16 cellular contexts compared by ENCODE assay signal in the genomic region with DNA sequence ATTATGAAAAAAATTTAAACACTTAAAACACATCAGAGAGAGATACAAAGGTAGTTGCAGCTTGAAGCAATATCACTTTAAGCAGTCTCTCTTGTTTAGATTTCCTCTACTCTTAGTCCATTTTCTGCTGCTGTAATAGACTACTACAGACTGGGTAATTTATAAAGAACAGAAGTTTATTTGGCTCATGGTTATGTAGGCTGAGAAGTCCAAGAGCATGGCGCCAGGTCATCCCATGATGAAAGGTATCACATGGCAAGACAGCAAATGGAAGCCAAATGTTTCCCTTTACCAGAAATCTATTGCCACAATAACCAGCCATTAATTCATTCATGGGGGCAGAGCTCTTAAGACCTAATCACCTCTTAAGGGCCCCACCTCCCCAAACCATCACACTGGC.
A peak's percentile ranks its signal among the peaks of the same experiment; 100 is the strongest.
DNase-seq lines count a peak whose midpoint lies in the region; ATAC-seq and TF ChIP-seq lines count a peak whose summit lies in the region.
"Had no signal": no experiment of that assay in that cellular context is flagged by ENCODE, and none has a peak within 500 bp of the region (broad histone marks: within the 10 kb centered on the region; RNA-seq: fewer than 3 reads in every experiment).

No MANE protein-coding gene starts in this region.

- DNase-seq in Right ventricle myocardium inferior (ENCODE audit: missing footprints) (no peak), cardiac septum (ENCODE audit: low spot score) (no peak), Karpas-422 (no peak), left lung (no peak), glomerular visceral epithelial cell (ENCODE audit: extremely low spot score) (no peak), occipital lobe (lab: John Stamatoyannopoulos, UW) (no peak), D341Med (ENCODE audit: low spot score) (no peak)
- DNase-seq: ACHN; CD4-positive, CD25-positive, alpha-beta regulatory T cell; DMS 273 treated with DMSO at 0.1 percent for 48 hours; H7 had no signal

- no peaks in the 10 kb centered on the region for H3K9me2 ChIP-seq in Karpas-422 (replicated peaks; ENCODE audit: insufficient read depth, low read length)

- H3K27me3 ChIP-seq in Karpas-422 (ENCODE audit: low read length), result no peaks in the 10 kb centered on the region
- no peaks in the 10 kb centered on the region for H3K27me3 ChIP-seq in left lung
- H3K27me3 ChIP-seq: BLaER1 treated with 17β-estradiol and CSF1 and Interleukin-3, amounts not matched to agents 10 nM and 100 nM had no signal

- TF ChIP-seq CTCF in VCaP (conservative IDR thresholded peaks at IDR 0.05) (no peak), left lung (IDR thresholded peaks at IDR 0.05) (no peak)

- no peaks in the 10 kb centered on the region for H3K9me3 ChIP-seq in Karpas-422 (ENCODE audit: low read length)
- no peaks in the 10 kb centered on the region for H3K9me3 ChIP-seq in left lung

- H3K27ac ChIP-seq in Karpas-422 (ENCODE audit: low read length), result no peak overlapping the region
- peak overlapping the region; percentile 18; the same call in 1 of the 2 replicates for H3K27ac ChIP-seq in VCaP
- H3K27ac ChIP-seq in left lung, result no peak overlapping the region
- H3K27ac ChIP-seq: BLaER1 treated with 17β-estradiol and CSF1 and Interleukin-3, amounts not matched to agents 10 nM and 100 nM; HL-60 had no signal

- H3K4me3 ChIP-seq in Karpas-422 (ENCODE audit: low read length) (no peak overlapping the region), left lung (no peak overlapping the region)
- H3K4me3 ChIP-seq: BLaER1 treated with 17β-estradiol and CSF1 and Interleukin-3, amounts not matched to agents 10 nM and 100 nM; GM12878; GM23338 had no signal

- no peak overlapping the region for H3K9ac ChIP-seq in Karpas-422 (ENCODE audit: low read length)
- H3K9ac ChIP-seq: BLaER1 treated with 17β-estradiol and CSF1 and Interleukin-3, amounts not matched to agents 10 nM and 100 nM had no signal

- intact Hi-C loops in Right ventricle myocardium inferior (cut with DNase I) (no loop called here), cardiac septum (cut with DNase I) (no loop called here), left lung (cut with DNase I) (no loop called here)

- no peaks in the 10 kb centered on the region for H3K79me2 ChIP-seq in Karpas-422 (ENCODE audit: low read length)

- peak overlapping the region; percentile 3 for H2AFZ ChIP-seq in Karpas-422 (ENCODE audit: low read length)
- H2AFZ ChIP-seq: GM23338 had no signal

- H3K36me3 ChIP-seq in Karpas-422 (ENCODE audit: insufficient read depth, low read length), result no peaks in the 10 kb centered on the region; the same call in 1 of the 2 replicates
- no peaks in the 10 kb centered on the region for H3K36me3 ChIP-seq in left lung
- H3K36me3 ChIP-seq: BLaER1 treated with 17β-estradiol and CSF1 and Interleukin-3, amounts not matched to agents 10 nM and 100 nM had no signal

- no peaks in the 10 kb centered on the region for H4K20me1 ChIP-seq in Karpas-422 (ENCODE audit: insufficient read depth, low read depth, low read length)
- H4K20me1 ChIP-seq: BLaER1 treated with 17β-estradiol and CSF1 and Interleukin-3, amounts not matched to agents 10 nM and 100 nM had no signal

- ATAC-seq in Right ventricle myocardium inferior, result peak; percentile 42
- peak; percentile 47 for ATAC-seq in left lung
- ATAC-seq: GM12878, GM23338 had no signal

- H3K4me2 ChIP-seq in Karpas-422 (ENCODE audit: low read depth, low read length, poor library complexity, severe bottlenecking), result no peak overlapping the region
- H3K4me2 ChIP-seq: BLaER1 treated with 17β-estradiol and CSF1 and Interleukin-3, amounts not matched to agents 10 nM and 100 nM; GM23338 had no signal

- H3K4me1 ChIP-seq in Karpas-422 (ENCODE audit: low read length) (peaks cover 63% of the 10 kb centered on the region), left lung (no peaks in the 10 kb centered on the region)
